In the genomic region with DNA sequence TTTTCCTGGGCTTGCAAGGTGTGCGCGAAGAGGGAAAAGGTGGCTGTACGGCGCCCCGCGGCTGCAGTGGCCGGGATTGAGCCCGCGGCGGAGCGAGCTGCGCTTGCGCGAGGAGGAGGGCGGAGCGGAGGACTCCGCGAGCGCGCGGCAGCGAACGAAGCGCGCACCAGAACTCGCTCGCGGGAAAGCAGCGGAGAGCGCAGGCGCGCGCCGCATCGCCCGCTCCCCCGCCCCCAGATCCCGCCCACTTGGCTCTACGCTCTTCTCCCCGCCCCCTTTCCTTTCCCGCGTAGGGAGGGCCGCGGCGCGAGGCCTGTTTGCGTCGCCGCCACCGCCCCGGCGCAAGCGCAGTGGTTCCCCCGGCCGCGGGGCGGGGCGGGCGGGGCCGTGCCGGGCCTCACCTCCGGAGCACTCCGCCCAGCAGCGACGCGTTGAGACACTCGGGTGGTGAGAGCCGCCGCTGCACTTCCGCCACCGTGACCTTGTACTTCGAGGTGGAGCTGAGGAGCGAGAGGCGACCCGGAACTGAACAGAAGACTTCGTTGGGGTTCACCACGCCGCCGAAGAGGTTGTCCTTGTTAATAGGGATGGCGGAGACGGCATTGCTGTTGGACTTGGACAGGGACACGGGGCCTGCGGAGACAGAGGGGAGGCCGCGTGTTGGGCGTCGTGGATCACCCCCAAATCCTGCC, we compare ENCODE assay signal across 1 cellular context.
TF ChIP-seq lines count a peak whose summit lies in the region.

No MANE protein-coding gene starts in this region.

TF ChIP-seq in IMR-90, 13 proteins besides CTCF, POLR2A, EP300 and RAD21:
- no peak for TF ChIP-seq FOS (IDR thresholded peaks at IDR 0.05; ENCODE audit: low read depth, low read length)
- TF ChIP-seq RCOR1 (IDR thresholded peaks at IDR 0.05; ENCODE audit: insufficient replicate concordance, low read length) = no peak
- no peak for TF ChIP-seq ELK1 (IDR thresholded peaks at IDR 0.05; ENCODE audit: borderline replicate concordance, low read depth, low read length)
- no peak for TF ChIP-seq BHLHE40 (IDR thresholded peaks at IDR 0.05; ENCODE audit: low read depth, low read length)
- no peak for TF ChIP-seq CHD1 (IDR thresholded peaks at IDR 0.05; ENCODE audit: low read depth, low read length)
- TF ChIP-seq SMC3 (IDR thresholded peaks at IDR 0.05; ENCODE audit: low read depth, low read length) = peak; percentile 25; the same call in 1 of the 2 replicates
- no peak for TF ChIP-seq CEBPB (IDR thresholded peaks at IDR 0.05; ENCODE audit: low read depth, low read length)
- no peak for TF ChIP-seq NFE2L2 (IDR thresholded peaks at IDR 0.05; ENCODE audit: low read depth, low read length)
- TF ChIP-seq MAFK (IDR thresholded peaks at IDR 0.05; ENCODE audit: low read depth, low read length) = no peak
- TF ChIP-seq MAZ (IDR thresholded peaks at IDR 0.05; ENCODE audit: borderline replicate concordance, low read depth, low read length) = peak; percentile 81; the same call in 1 of the 2 replicates
- TF ChIP-seq RFX5 (IDR thresholded peaks at IDR 0.05; ENCODE audit: low read depth, low read length) = no peak
- TF ChIP-seq, protein P1, sequence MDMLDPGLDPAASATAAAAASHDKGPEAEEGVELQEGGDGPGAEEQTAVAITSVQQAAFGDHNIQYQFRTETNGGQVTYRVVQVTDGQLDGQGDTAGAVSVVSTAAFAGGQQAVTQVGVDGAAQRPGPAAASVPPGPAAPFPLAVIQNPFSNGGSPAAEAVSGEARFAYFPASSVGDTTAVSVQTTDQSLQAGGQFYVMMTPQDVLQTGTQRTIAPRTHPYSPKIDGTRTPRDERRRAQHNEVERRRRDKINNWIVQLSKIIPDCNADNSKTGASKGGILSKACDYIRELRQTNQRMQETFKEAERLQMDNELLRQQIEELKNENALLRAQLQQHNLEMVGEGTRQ (IDR thresholded peaks at IDR 0.05; ENCODE audit: low read depth, low read length) = no peak
- TF ChIP-seq MXI1 (IDR thresholded peaks at IDR 0.05; ENCODE audit: borderline replicate concordance, low read depth, low read length) = peak; percentile 6; the same call in 1 of the 2 replicates
